Comparison of ENCODE assay signal across 20 cellular contexts in the genomic region with DNA sequence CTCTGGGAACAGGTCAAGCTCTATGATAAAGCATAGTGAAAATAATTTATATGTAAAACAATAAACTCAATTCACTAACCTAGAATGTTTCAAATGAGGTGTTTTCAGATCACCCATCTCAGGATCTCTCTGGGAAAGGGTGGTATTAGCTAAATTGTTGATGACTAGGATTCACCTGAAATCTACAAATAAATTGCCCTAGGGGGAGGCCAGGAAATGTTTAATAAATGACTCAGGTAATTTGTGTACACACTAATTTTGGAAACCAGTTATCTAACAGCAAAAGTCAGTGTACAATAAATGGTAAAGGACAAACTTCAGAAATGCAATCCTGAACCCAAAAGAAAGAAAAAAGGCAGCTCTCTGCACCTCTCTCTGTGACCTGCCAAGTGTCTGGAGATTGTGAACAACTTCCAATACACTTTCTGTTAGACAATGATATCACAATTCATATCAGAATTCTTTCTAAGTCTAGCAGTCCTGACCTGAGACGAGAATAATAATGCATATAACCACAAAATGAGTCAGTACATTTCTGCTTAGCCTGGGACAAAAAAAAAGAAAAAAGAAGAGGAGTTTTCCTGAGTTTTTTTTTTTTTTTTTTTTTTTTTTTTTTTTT.
A peak's percentile ranks its signal among the peaks of the same experiment; 100 is the strongest.
DNase-seq lines count a peak whose midpoint lies in the region; ATAC-seq, FAIRE-seq and TF ChIP-seq lines count a peak whose summit lies in the region.
"Had no signal": no experiment of that assay in that cellular context is flagged by ENCODE, and none has a peak within 500 bp of the region (broad histone marks: within the 10 kb centered on the region; RNA-seq: fewer than 3 reads in every experiment).

No MANE protein-coding gene starts in this region.

- 38 to 79% methylated on average over 1 of the region's 1 CpG for WGBS in sigmoid colon, 2 donors

- CTCF ChIA-PET in activated naive CD4-positive, alpha-beta T cell treated with anti-CD3 and anti-CD28 coated beads for 36 hours (lab: Charles Lee) = no interaction called here

- ATAC-seq in GM23338 (no peak), HG02973 (IDR thresholded peaks at IDR 0.05; ENCODE audit: unreplicated experiment) (no peak), HG02970 (IDR thresholded peaks at IDR 0.05; ENCODE audit: low FRiP score, unreplicated experiment) (no peak)
- ATAC-seq: activated CD4-positive, alpha-beta T cell treated with anti-CD3 and anti-CD28 coated beads for 36 hours had no signal

- H3K4me1 Mint-ChIP-seq in GM23338 = no peaks in the 10 kb centered on the region
- no peaks in the 10 kb centered on the region for H3K4me1 Mint-ChIP-seq in activated naive CD4-positive, alpha-beta T cell treated with anti-CD3 and anti-CD28 coated beads for 36 hours (ENCODE audit: low read depth)
- H3K4me1 Mint-ChIP-seq: activated CD4-positive, alpha-beta T cell treated with anti-CD3 and anti-CD28 coated beads for 36 hours had no signal

- intact Hi-C loops in activated naive CD4-positive, alpha-beta T cell treated with anti-CD3 and anti-CD28 coated beads for 36 hours (cut with micrococcal nuclease) = no loop called here
- intact Hi-C loops in sigmoid colon (cut with DNase I) = no loop called here

- H3K4me2 ChIP-seq in GM23338 = no peak overlapping the region
- H3K4me2 ChIP-seq: BLaER1 had no signal

- FAIRE-seq in bronchial epithelial cell (lab: Jason Lieb, UNC) = no peak

- H3K27ac ChIP-seq in GM23338 (ENCODE audit: low read depth) = no peak overlapping the region
- H3K27ac ChIP-seq in sigmoid colon = no peak overlapping the region
- H3K27ac ChIP-seq: BLaER1, cardiac muscle cell, ovary, SJSA1 had no signal

- no peak for TF ChIP-seq POLR2A in sigmoid colon (IDR thresholded peaks at IDR 0.05)

- no peaks in the 10 kb centered on the region for H4K20me1 ChIP-seq in GM23338 (replicated peaks; ENCODE audit: insufficient read depth)
- H4K20me1 ChIP-seq: BLaER1 had no signal

- no peaks in the 10 kb centered on the region for H3K27me3 ChIP-seq in GM23338 (ENCODE audit: insufficient read depth)
- H3K27me3 ChIP-seq in bronchial epithelial cell (ENCODE audit: control insufficient read depth, insufficient read depth, low read length) = no peaks in the 10 kb centered on the region
- H3K27me3 ChIP-seq in sigmoid colon = no peaks in the 10 kb centered on the region
- H3K27me3 ChIP-seq: BLaER1, cardiac muscle cell, ovary, SJSA1 had no signal

- H3K36me3 ChIP-seq in GM23338 (ENCODE audit: insufficient read depth) = no peaks in the 10 kb centered on the region
- H3K36me3 ChIP-seq in bronchial epithelial cell (ENCODE audit: control insufficient read depth, insufficient read depth, low read length) = no peaks in the 10 kb centered on the region
- H3K36me3 ChIP-seq in sigmoid colon = no peaks in the 10 kb centered on the region
- H3K36me3 ChIP-seq: BLaER1, cardiac muscle cell, ovary, SJSA1 had no signal

- H3F3A ChIP-seq in GM23338 (replicated peaks; ENCODE audit: low read depth) = no peaks in the 10 kb centered on the region

- DNase-seq in GM23338 (ENCODE audit: low spot score) = no peak
- peak; percentile 33 for DNase-seq in NCI-H69 (lab: John Stamatoyannopoulos, UW)
- peak; percentile 81 for DNase-seq in bronchial epithelial cell (ENCODE audit: low read depth)
- peak; percentile 28 for DNase-seq in retinal pigment epithelial cell (ENCODE audit: low read depth)
- DNase-seq in activated naive CD4-positive, alpha-beta T cell treated with anti-CD3 and anti-CD28 coated beads for 36 hours = no peak
- DNase-seq in sigmoid colon = no peak
- DNase-seq: activated CD4-positive, alpha-beta T cell treated with anti-CD3 and anti-CD28 coated beads for 36 hours; activated naive CD4-positive, alpha-beta T cell; DMS79; effector CD4-positive, alpha-beta T cell; NCI-H1436 treated with DMSO at 0.1 percent for 48 hours; NCI-H446; ovary; T-helper 9 cell; trophoblast cell had no signal

- H3K4me1 ChIP-seq in GM23338 (ENCODE audit: insufficient read depth) = no peaks in the 10 kb centered on the region
- H3K4me1 ChIP-seq in sigmoid colon = no peaks in the 10 kb centered on the region
- H3K4me1 ChIP-seq: BLaER1, SJSA1 had no signal

- TF ChIP-seq CTCF in GM23338 (conservative IDR thresholded peaks at IDR 0.05; ENCODE audit: low read depth in 2 of 2) (no peak), bronchial epithelial cell (IDR thresholded peaks at IDR 0.05; ENCODE audit: insufficient read depth, low read length, severe bottlenecking) (no peak), retinal pigment epithelial cell (conservative IDR thresholded peaks at IDR 0.05; ENCODE audit: low read depth, low read length) (no peak), sigmoid colon (IDR thresholded peaks at IDR 0.05) (no peak)

- no peaks in the 10 kb centered on the region for H3K9me3 ChIP-seq in sigmoid colon
- H3K9me3 ChIP-seq: BLaER1, ovary, SJSA1 had no signal

- H3K79me2 ChIP-seq in GM23338 (replicated peaks; ENCODE audit: insufficient read depth) = no peaks in the 10 kb centered on the region

- no peak overlapping the region for H3K4me3 ChIP-seq in GM23338
- H3K4me3 ChIP-seq in bronchial epithelial cell (ENCODE audit: low read depth, low read length) = no peak overlapping the region
- no peak overlapping the region for H3K4me3 ChIP-seq in retinal pigment epithelial cell (ENCODE audit: low read length)
- no peak overlapping the region for H3K4me3 ChIP-seq in sigmoid colon
- H3K4me3 ChIP-seq: BLaER1, cardiac muscle cell, ovary, SJSA1 had no signal

- H2AFZ ChIP-seq in GM23338 = 0 out of 2 replicates have a peak overlapping the region, but pooled peaks have one; percentile 2

- TF ChIP-seq EP300 in sigmoid colon (IDR thresholded peaks at IDR 0.05) = no peak

- peaks cover 5% of the 10 kb centered on the region for H3K27me3 Mint-ChIP-seq in GM23338 (ENCODE audit: insufficient read depth, low read depth, poor library complexity)
- H3K27me3 Mint-ChIP-seq in activated naive CD4-positive, alpha-beta T cell treated with anti-CD3 and anti-CD28 coated beads for 36 hours (ENCODE audit: low read depth) = peaks cover 2% of the 10 kb centered on the region

- H3K9me3 Mint-ChIP-seq in GM23338 = no peaks in the 10 kb centered on the region
- no peaks in the 10 kb centered on the region for H3K9me3 Mint-ChIP-seq in activated naive CD4-positive, alpha-beta T cell treated with anti-CD3 and anti-CD28 coated beads for 36 hours

- no peak overlapping the region for H3K4me3 Mint-ChIP-seq in GM23338
- no peak overlapping the region for H3K4me3 Mint-ChIP-seq in activated naive CD4-positive, alpha-beta T cell treated with anti-CD3 and anti-CD28 coated beads for 36 hours
- H3K4me3 Mint-ChIP-seq: activated CD4-positive, alpha-beta T cell treated with anti-CD3 and anti-CD28 coated beads for 36 hours had no signal

- no peak overlapping the region for H3K27ac Mint-ChIP-seq in GM23338
- no peak overlapping the region for H3K27ac Mint-ChIP-seq in activated naive CD4-positive, alpha-beta T cell treated with anti-CD3 and anti-CD28 coated beads for 36 hours
- H3K27ac Mint-ChIP-seq: activated CD4-positive, alpha-beta T cell treated with anti-CD3 and anti-CD28 coated beads for 36 hours had no signal

- H3K36me3 Mint-ChIP-seq in GM23338 (ENCODE audit: low read depth) = no peaks in the 10 kb centered on the region
- no peaks in the 10 kb centered on the region for H3K36me3 Mint-ChIP-seq in activated naive CD4-positive, alpha-beta T cell treated with anti-CD3 and anti-CD28 coated beads for 36 hours (ENCODE audit: low read depth)

- no peaks in the 10 kb centered on the region for H3K9me2 ChIP-seq in GM23338 (ENCODE audit: insufficient read depth)

TF ChIP-seq in GM23338, 12 proteins besides CTCF, POLR2A, EP300 and RAD21 (continues in another document):
- TF ChIP-seq ZNF331 (CRISPR knock-in tag; IDR thresholded peaks at IDR 0.05; ENCODE audit: low read depth) (no peak), POLR2AphosphoS5 (IDR thresholded peaks at IDR 0.05; ENCODE audit: low read depth) (no peak), EZH2phosphoT487 (IDR thresholded peaks at IDR 0.05; ENCODE audit: unreplicated experiment) (no peak), NANOG (IDR thresholded peaks at IDR 0.05; ENCODE audit: borderline replicate concordance) (no peak), STAT1 (IDR thresholded peaks at IDR 0.05; ENCODE audit: unreplicated experiment) (no peak), JUNB (IDR thresholded peaks at IDR 0.05; ENCODE audit: unreplicated experiment) (no peak), EZH2 (IDR thresholded peaks at IDR 0.05; ENCODE audit: low read depth, unreplicated experiment) (no peak)
- TF ChIP-seq, protein P1, sequence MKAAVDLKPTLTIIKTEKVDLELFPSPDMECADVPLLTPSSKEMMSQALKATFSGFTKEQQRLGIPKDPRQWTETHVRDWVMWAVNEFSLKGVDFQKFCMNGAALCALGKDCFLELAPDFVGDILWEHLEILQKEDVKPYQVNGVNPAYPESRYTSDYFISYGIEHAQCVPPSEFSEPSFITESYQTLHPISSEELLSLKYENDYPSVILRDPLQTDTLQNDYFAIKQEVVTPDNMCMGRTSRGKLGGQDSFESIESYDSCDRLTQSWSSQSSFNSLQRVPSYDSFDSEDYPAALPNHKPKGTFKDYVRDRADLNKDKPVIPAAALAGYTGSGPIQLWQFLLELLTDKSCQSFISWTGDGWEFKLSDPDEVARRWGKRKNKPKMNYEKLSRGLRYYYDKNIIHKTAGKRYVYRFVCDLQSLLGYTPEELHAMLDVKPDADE (IDR thresholded peaks at IDR 0.05) = no peak
- TF ChIP-seq, protein P2, sequence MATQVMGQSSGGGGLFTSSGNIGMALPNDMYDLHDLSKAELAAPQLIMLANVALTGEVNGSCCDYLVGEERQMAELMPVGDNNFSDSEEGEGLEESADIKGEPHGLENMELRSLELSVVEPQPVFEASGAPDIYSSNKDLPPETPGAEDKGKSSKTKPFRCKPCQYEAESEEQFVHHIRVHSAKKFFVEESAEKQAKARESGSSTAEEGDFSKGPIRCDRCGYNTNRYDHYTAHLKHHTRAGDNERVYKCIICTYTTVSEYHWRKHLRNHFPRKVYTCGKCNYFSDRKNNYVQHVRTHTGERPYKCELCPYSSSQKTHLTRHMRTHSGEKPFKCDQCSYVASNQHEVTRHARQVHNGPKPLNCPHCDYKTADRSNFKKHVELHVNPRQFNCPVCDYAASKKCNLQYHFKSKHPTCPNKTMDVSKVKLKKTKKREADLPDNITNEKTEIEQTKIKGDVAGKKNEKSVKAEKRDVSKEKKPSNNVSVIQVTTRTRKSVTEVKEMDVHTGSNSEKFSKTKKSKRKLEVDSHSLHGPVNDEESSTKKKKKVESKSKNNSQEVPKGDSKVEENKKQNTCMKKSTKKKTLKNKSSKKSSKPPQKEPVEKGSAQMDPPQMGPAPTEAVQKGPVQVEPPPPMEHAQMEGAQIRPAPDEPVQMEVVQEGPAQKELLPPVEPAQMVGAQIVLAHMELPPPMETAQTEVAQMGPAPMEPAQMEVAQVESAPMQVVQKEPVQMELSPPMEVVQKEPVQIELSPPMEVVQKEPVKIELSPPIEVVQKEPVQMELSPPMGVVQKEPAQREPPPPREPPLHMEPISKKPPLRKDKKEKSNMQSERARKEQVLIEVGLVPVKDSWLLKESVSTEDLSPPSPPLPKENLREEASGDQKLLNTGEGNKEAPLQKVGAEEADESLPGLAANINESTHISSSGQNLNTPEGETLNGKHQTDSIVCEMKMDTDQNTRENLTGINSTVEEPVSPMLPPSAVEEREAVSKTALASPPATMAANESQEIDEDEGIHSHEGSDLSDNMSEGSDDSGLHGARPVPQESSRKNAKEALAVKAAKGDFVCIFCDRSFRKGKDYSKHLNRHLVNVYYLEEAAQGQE (IDR thresholded peaks at IDR 0.05; ENCODE audit: unreplicated experiment) = no peak

Comparison
In these comparisons a context has a peak if more than half of its experiments do, and no peak if none do; other contexts are left out.
1. DNase-seq: peak in NCI-H69 (single experiment), bronchial epithelial cell (single experiment) and retinal pigment epithelial cell (single experiment); none in GM23338 (single experiment), activated naive CD4-positive, alpha-beta T cell treated with anti-CD3 and anti-CD28 coated beads for 36 hours (single experiment) and sigmoid colon (single experiment).